Comparison of ENCODE assay signal across 8 cellular contexts in the genomic region with DNA sequence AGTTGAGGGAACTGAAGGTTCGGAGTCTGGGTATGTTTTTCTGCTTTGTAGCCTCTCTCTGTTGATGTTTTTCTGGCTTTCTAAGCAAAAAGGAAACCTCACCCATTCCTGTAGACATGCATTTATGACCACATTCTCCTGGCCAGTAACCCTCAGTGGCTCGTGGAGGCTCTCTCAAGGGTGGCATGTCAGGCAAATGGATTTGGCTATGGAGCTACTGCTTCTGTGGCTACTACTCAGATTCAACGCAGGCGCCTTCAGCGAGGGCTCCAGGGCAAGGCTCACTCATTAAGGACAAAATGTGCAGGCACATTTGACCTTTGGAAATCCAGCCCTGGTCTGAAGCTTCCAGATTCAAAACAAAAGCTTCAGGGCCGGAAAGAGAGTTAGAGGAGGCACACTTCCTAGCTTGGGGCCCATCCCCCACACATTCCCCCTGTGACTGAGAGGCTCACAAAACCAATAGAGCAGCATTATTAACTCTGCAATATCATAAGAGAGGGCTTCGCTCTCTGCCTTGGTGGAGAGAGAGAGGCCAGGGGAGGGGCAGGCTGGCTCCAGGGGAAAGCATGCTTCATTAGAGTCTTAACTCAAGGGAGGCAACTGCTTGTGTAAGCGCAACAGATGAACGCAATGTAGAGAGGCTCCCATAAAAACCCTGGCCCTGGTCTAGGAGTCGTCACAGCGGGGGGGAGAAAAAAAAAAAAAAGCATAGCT. TPM values are rescaled to one million over a fixed set of nuclear protein-coding genes. Genes with fewer than 3 reads are reported as not detected.
DNase-seq lines count a peak whose midpoint lies in the region; ATAC-seq and TF ChIP-seq lines count a peak whose summit lies in the region.

No MANE protein-coding gene starts in this region.

- peak overlapping the region; percentile 63 for H3K4me3 Mint-ChIP-seq in activated naive CD8-positive, alpha-beta T cell treated with anti-CD3 and anti-CD28 coated beads for 36 hours

- no peaks in the 10 kb centered on the region for H3K9me3 ChIP-seq in left ventricle myocardium inferior (replicated peaks)

- peaks cover 100% of the 10 kb centered on the region for H3K4me1 ChIP-seq in left ventricle myocardium inferior

- H3K27ac Mint-ChIP-seq in activated naive CD8-positive, alpha-beta T cell treated with anti-CD3 and anti-CD28 coated beads for 36 hours: peak overlapping the region; percentile 87

- H3K27me3 ChIP-seq in left ventricle myocardium inferior (ENCODE audit: low read depth): no peaks in the 10 kb centered on the region

- H3K27me3 Mint-ChIP-seq in activated naive CD8-positive, alpha-beta T cell treated with anti-CD3 and anti-CD28 coated beads for 36 hours: no peaks in the 10 kb centered on the region

- H3K36me3 ChIP-seq in left ventricle myocardium inferior: peaks cover 15% of the 10 kb centered on the region

- TF ChIP-seq CTCF in GM12865 (IDR thresholded peaks at IDR 0.05; ENCODE audit: insufficient read depth, low read depth, low read length, missing control alignments) (no peak), left ventricle myocardium inferior (IDR thresholded peaks at IDR 0.05; ENCODE audit: borderline replicate concordance) (no peak)

- H3K9me3 Mint-ChIP-seq in activated naive CD8-positive, alpha-beta T cell treated with anti-CD3 and anti-CD28 coated beads for 36 hours: no peaks in the 10 kb centered on the region

- ATAC-seq in HG03025 (IDR thresholded peaks at IDR 0.05; ENCODE audit: low FRiP score, unreplicated experiment) (peak; percentile 55), GM18867 (IDR thresholded peaks at IDR 0.05; ENCODE audit: unreplicated experiment) (no peak)

- peaks cover 63% of the 10 kb centered on the region for H3K4me1 Mint-ChIP-seq in activated naive CD8-positive, alpha-beta T cell treated with anti-CD3 and anti-CD28 coated beads for 36 hours

- intact Hi-C loops in left ventricle myocardium inferior (cut with micrococcal nuclease): no loop called here

- peak overlapping the region; percentile 100 for H3K27ac ChIP-seq in left ventricle myocardium inferior (replicated peaks)

- peak overlapping the region; percentile 30 for H3K4me3 ChIP-seq in GM12865 (ENCODE audit: low read depth, low read length)
- peak overlapping the region; percentile 41 for H3K4me3 ChIP-seq in left ventricle myocardium inferior

- DNase-seq in GM12865 (ENCODE audit: low read depth) (peak; percentile 59), left ventricle myocardium inferior (peak; percentile 83), pulmonary artery endothelial cell (ENCODE audit: low read depth, low spot score) (peak; percentile 71), NCI-H526 (lab: John Stamatoyannopoulos, UW) (no peak)
- DNase-seq in activated naive CD8-positive, alpha-beta T cell treated with anti-CD3 and anti-CD28 coated beads for 36 hours: peak; percentile 46

- H3K36me3 Mint-ChIP-seq in activated naive CD8-positive, alpha-beta T cell treated with anti-CD3 and anti-CD28 coated beads for 36 hours: peaks cover 35% of the 10 kb centered on the region

TF ChIP-seq in PFSK-1, 5 proteins besides CTCF, POLR2A, EP300 and RAD21:
- TF ChIP-seq POLR2AphosphoS5 (IDR thresholded peaks at IDR 0.05; ENCODE audit: low read depth, low read length) (peak; percentile 42; the same call in 1 of the 2 replicates), TAF1 (IDR thresholded peaks at IDR 0.05; ENCODE audit: borderline replicate concordance, insufficient read depth, low read length) (no peak), SIN3A (IDR thresholded peaks at IDR 0.05; ENCODE audit: borderline replicate concordance, insufficient read depth, low read length) (0 out of 2 replicates have a peak, but pooled peaks have one; percentile 37)
- TF ChIP-seq, protein P1, sequence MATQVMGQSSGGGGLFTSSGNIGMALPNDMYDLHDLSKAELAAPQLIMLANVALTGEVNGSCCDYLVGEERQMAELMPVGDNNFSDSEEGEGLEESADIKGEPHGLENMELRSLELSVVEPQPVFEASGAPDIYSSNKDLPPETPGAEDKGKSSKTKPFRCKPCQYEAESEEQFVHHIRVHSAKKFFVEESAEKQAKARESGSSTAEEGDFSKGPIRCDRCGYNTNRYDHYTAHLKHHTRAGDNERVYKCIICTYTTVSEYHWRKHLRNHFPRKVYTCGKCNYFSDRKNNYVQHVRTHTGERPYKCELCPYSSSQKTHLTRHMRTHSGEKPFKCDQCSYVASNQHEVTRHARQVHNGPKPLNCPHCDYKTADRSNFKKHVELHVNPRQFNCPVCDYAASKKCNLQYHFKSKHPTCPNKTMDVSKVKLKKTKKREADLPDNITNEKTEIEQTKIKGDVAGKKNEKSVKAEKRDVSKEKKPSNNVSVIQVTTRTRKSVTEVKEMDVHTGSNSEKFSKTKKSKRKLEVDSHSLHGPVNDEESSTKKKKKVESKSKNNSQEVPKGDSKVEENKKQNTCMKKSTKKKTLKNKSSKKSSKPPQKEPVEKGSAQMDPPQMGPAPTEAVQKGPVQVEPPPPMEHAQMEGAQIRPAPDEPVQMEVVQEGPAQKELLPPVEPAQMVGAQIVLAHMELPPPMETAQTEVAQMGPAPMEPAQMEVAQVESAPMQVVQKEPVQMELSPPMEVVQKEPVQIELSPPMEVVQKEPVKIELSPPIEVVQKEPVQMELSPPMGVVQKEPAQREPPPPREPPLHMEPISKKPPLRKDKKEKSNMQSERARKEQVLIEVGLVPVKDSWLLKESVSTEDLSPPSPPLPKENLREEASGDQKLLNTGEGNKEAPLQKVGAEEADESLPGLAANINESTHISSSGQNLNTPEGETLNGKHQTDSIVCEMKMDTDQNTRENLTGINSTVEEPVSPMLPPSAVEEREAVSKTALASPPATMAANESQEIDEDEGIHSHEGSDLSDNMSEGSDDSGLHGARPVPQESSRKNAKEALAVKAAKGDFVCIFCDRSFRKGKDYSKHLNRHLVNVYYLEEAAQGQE (IDR thresholded peaks at IDR 0.05; ENCODE audit: insufficient read depth in 1 of 2, low read depth in 2 of 2, low read length in 2 of 2): peak in 1 of 2 experiments; percentile 60; a peak in 1 of 4 replicates

RNA-seq across cellular contexts. Expression of a gene that starts 22.1 kb away (rescaled TPM):
- 8.4 TPM for polyA plus RNA-seq in PFSK-1 (2012; ENCODE audit: insufficient read length, low read depth)
- 10 to 100 TPM in 1 of 2 experiments, 1 to 10 TPM in 1; 8.2 to 10.1 TPM for total RNA-seq in activated naive CD8-positive, alpha-beta T cell treated with anti-CD3 and anti-CD28 coated beads for 36 hours
- 24.2 TPM for total RNA-seq in left ventricle myocardium inferior
- 14.0 and 31.5 TPM in 2 replicates for total RNA-seq in pulmonary artery endothelial cell

Comparison
In these comparisons a context has a peak if more than half of its experiments do, and no peak if none do; other contexts are left out.
1. DNase-seq: peak in GM12865 (single experiment), activated naive CD8-positive, alpha-beta T cell treated with anti-CD3 and anti-CD28 coated beads for 36 hours (single experiment), left ventricle myocardium inferior (single experiment) and pulmonary artery endothelial cell (single experiment); none in NCI-H526 (0 of 2).